ENCODE assay signal across 32 cellular contexts in genomic region chr5:32008746-32009145, GRCh38.
"Had no signal": no experiment of that assay in that cellular context is flagged by ENCODE, and none has a peak within 500 bp of the region (broad histone marks: within the 10 kb centered on the region; RNA-seq: fewer than 3 reads in every experiment).

No MANE protein-coding gene starts in this region.

- H3K4me1 Mint-ChIP-seq: activated CD4-positive, alpha-beta T cell treated with anti-CD3 and anti-CD28 coated beads for 36 hours; activated CD4-positive, alpha-beta T cell treated with anti-CD3 and anti-CD28 coated beads, Interleukin-2, amount 10 ng/mL, durations not matched to agents 24 days and 14 days; activated CD8-positive, alpha-beta memory T cell treated with anti-CD3 and anti-CD28 coated beads, Interleukin-2, amount 10 ng/mL, durations not matched to agents 7 days and 5 days; activated naive CD8-positive, alpha-beta T cell treated with anti-CD3 and anti-CD28 coated beads, Interleukin-2, amount 10 ng/mL, durations not matched to agents 7 days and 5 days; T-helper 17 cell had no signal

- H3K27me3 Mint-ChIP-seq: activated CD4-positive, alpha-beta memory T cell treated with anti-CD3 and anti-CD28 coated beads for 36 hours; activated CD4-positive, alpha-beta T cell treated with anti-CD3 and anti-CD28 coated beads for 36 hours; activated CD4-positive, alpha-beta T cell treated with anti-CD3 and anti-CD28 coated beads, Interleukin-2, amount 10 ng/mL, durations not matched to agents 24 days and 14 days; activated CD8-positive, alpha-beta memory T cell treated with anti-CD3 and anti-CD28 coated beads, Interleukin-2, amount 10 ng/mL, durations not matched to agents 7 days and 5 days; brain; T-helper 17 cell had no signal

- H3K27me3 ChIP-seq: ascending aorta, breast epithelium, cardiac muscle cell, colonic mucosa had no signal

- H3K36me3 Mint-ChIP-seq: activated CD4-positive, alpha-beta memory T cell treated with anti-CD3 and anti-CD28 coated beads for 36 hours; activated CD8-positive, alpha-beta memory T cell treated with anti-CD3 and anti-CD28 coated beads, Interleukin-2, amount 10 ng/mL, durations not matched to agents 7 days and 5 days; activated naive CD4-positive, alpha-beta T cell treated with anti-CD3 and anti-CD28 coated beads, Interleukin-2, amount 50 U/mL, for 72 hours; activated naive CD8-positive, alpha-beta T cell treated with anti-CD3 and anti-CD28 coated beads, Interleukin-2, amount 10 ng/mL, durations not matched to agents 7 days and 5 days; brain had no signal

- H3K9me3 ChIP-seq: ascending aorta, breast epithelium, colonic mucosa had no signal

- DNase-seq: activated CD4-positive, alpha-beta memory T cell treated with anti-CD3 and anti-CD28 coated beads for 36 hours; activated CD4-positive, alpha-beta T cell treated with anti-CD3 and anti-CD28 coated beads for 36 hours; activated CD4-positive, alpha-beta T cell treated with anti-CD3 and anti-CD28 coated beads, Interleukin-2, amount 10 ng/mL, durations not matched to agents 24 days and 14 days; activated CD4-positive, CD25-positive, alpha-beta regulatory T cell; activated CD4-positive, CD25-positive, alpha-beta regulatory T cell treated with anti-CD3 and anti-CD28 coated beads, Interleukin-2, amount 50 U/mL, for 72 hours; activated CD8-positive, alpha-beta memory T cell treated with anti-CD3 and anti-CD28 coated beads, Interleukin-2, amount 10 ng/mL, durations not matched to agents 7 days and 5 days; activated CD8-positive, alpha-beta memory T cell treated with anti-CD3 and anti-CD28 coated beads, Interleukin-2, amount 50 U/mL, for 4 hours; activated CD8-positive, alpha-beta T cell treated with anti-CD3 and anti-CD28 coated beads, Interleukin-2, amount 10 ng/mL, durations not matched to agents 7 days and 5 days; activated effector memory CD4-positive, alpha-beta T cell treated with anti-CD3 and anti-CD28 coated beads, Interleukin-2, amount 50 U/mL, for 16 hours; activated naive CD4-positive, alpha-beta T cell treated with anti-CD3 and anti-CD28 coated beads for 36 hours; activated naive CD8-positive, alpha-beta T cell treated with anti-CD3 and anti-CD28 coated beads, Interleukin-2, amount 10 ng/mL, durations not matched to agents 7 days and 5 days; activated T-cell treated with anti-CD3 and anti-CD28 coated beads, Interleukin-2, amount 50 U/mL, for 1 hour; activated T-cell treated with anti-CD3 and anti-CD28 coated beads, Interleukin-2, amount 50 U/mL, for 48 hours; central memory CD4-positive, alpha-beta T cell; cerebellar nuclear complex; colonic mucosa; effector CD8-positive, alpha-beta T cell; foreskin fibroblast; head of caudate nucleus; T-helper 1 cell; T-helper 17 cell; T1000 had no signal

- H3K27ac Mint-ChIP-seq: activated CD4-positive, alpha-beta memory T cell treated with anti-CD3 and anti-CD28 coated beads for 36 hours; activated CD4-positive, alpha-beta T cell treated with anti-CD3 and anti-CD28 coated beads for 36 hours; activated CD4-positive, alpha-beta T cell treated with anti-CD3 and anti-CD28 coated beads, Interleukin-2, amount 10 ng/mL, durations not matched to agents 24 days and 14 days; activated CD8-positive, alpha-beta memory T cell treated with anti-CD3 and anti-CD28 coated beads, Interleukin-2, amount 10 ng/mL, durations not matched to agents 7 days and 5 days; activated CD8-positive, alpha-beta T cell treated with anti-CD3 and anti-CD28 coated beads, Interleukin-2, amount 10 ng/mL, durations not matched to agents 7 days and 5 days; activated naive CD4-positive, alpha-beta T cell treated with anti-CD3 and anti-CD28 coated beads for 36 hours; activated naive CD4-positive, alpha-beta T cell treated with anti-CD3 and anti-CD28 coated beads, Interleukin-2, amount 50 U/mL, for 72 hours; activated naive CD8-positive, alpha-beta T cell treated with anti-CD3 and anti-CD28 coated beads, Interleukin-2, amount 10 ng/mL, durations not matched to agents 7 days and 5 days; activated T-helper 1 cell treated with anti-CD3 and anti-CD28 coated beads, Interleukin-12 subunit alpha, Interleukin-12 subunit beta, Interleukin-2, Interleukin-4 antibody, amounts not matched to agents 30 ng/mL and 10 ng/mL and 1 ng/mL, durations not matched to agents 14 hours and 24 hours and 36 hours; activated T-helper 2 cell treated with anti-CD3 and anti-CD28 coated beads, Interferon-gamma antibody, Interleukin-2, Interleukin-4, amounts not matched to agents 10 μg/mL and 5 μg/mL and 100 μg/mL, durations not matched to agents 14 hours and 24 hours and 36 hours; brain; T-helper 17 cell; T-helper 2 cell treated with Interferon-gamma antibody and Interleukin-4, amounts not matched to agents 5 μg/mL and 100 μg/mL, for 36 hours had no signal

- H3K27ac ChIP-seq: ascending aorta, breast epithelium, cardiac muscle cell, colonic mucosa, WERI-Rb-1 had no signal

- H3K4me3 Mint-ChIP-seq: activated CD4-positive, alpha-beta memory T cell treated with anti-CD3 and anti-CD28 coated beads for 36 hours; activated CD4-positive, alpha-beta T cell treated with anti-CD3 and anti-CD28 coated beads for 36 hours; activated CD4-positive, alpha-beta T cell treated with anti-CD3 and anti-CD28 coated beads, Interleukin-2, amount 10 ng/mL, durations not matched to agents 24 days and 14 days; activated CD8-positive, alpha-beta memory T cell treated with anti-CD3 and anti-CD28 coated beads, Interleukin-2, amount 10 ng/mL, durations not matched to agents 7 days and 5 days; activated CD8-positive, alpha-beta T cell treated with anti-CD3 and anti-CD28 coated beads, Interleukin-2, amount 10 ng/mL, durations not matched to agents 7 days and 5 days; activated naive CD4-positive, alpha-beta T cell treated with anti-CD3 and anti-CD28 coated beads for 36 hours; activated naive CD8-positive, alpha-beta T cell treated with anti-CD3 and anti-CD28 coated beads, Interleukin-2, amount 10 ng/mL, durations not matched to agents 7 days and 5 days; activated T-helper 1 cell treated with anti-CD3 and anti-CD28 coated beads, Interleukin-12 subunit alpha, Interleukin-12 subunit beta, Interleukin-2, Interleukin-4 antibody, amounts not matched to agents 30 ng/mL and 10 ng/mL and 1 ng/mL, durations not matched to agents 14 hours and 24 hours and 36 hours; brain; T-helper 17 cell; T-helper 2 cell treated with Interferon-gamma antibody and Interleukin-4, amounts not matched to agents 5 μg/mL and 100 μg/mL, for 36 hours had no signal

- H3K9me3 Mint-ChIP-seq: activated CD4-positive, alpha-beta memory T cell treated with anti-CD3 and anti-CD28 coated beads for 36 hours; activated CD4-positive, alpha-beta T cell treated with anti-CD3 and anti-CD28 coated beads, Interleukin-2, amount 10 ng/mL, durations not matched to agents 24 days and 14 days; activated naive CD4-positive, alpha-beta T cell treated with anti-CD3 and anti-CD28 coated beads for 36 hours; activated naive CD4-positive, alpha-beta T cell treated with anti-CD3 and anti-CD28 coated beads, Interleukin-2, amount 50 U/mL, for 72 hours; activated naive CD8-positive, alpha-beta T cell treated with anti-CD3 and anti-CD28 coated beads, Interleukin-2, amount 10 ng/mL, durations not matched to agents 7 days and 5 days; activated T-helper 1 cell treated with anti-CD3 and anti-CD28 coated beads, Interleukin-12 subunit alpha, Interleukin-12 subunit beta, Interleukin-2, Interleukin-4 antibody, amounts not matched to agents 30 ng/mL and 10 ng/mL and 1 ng/mL, durations not matched to agents 14 hours and 24 hours and 36 hours; activated T-helper 2 cell treated with anti-CD3 and anti-CD28 coated beads, Interferon-gamma antibody, Interleukin-2, Interleukin-4, amounts not matched to agents 10 μg/mL and 5 μg/mL and 100 μg/mL, durations not matched to agents 14 hours and 24 hours and 36 hours; T-helper 2 cell treated with Interferon-gamma antibody and Interleukin-4, amounts not matched to agents 5 μg/mL and 100 μg/mL, for 36 hours had no signal

- ATAC-seq: activated CD4-positive, alpha-beta T cell treated with anti-CD3 and anti-CD28 coated beads for 36 hours; activated CD8-positive, alpha-beta memory T cell treated with anti-CD3 and anti-CD28 coated beads, Interleukin-2, amount 10 ng/mL, durations not matched to agents 7 days and 5 days; activated CD8-positive, alpha-beta T cell treated with anti-CD3 and anti-CD28 coated beads, Interleukin-2, amount 10 ng/mL, durations not matched to agents 7 days and 5 days; activated naive CD4-positive, alpha-beta T cell treated with anti-CD3 and anti-CD28 coated beads, Interleukin-2, amount 50 U/mL, for 72 hours; esophagus mucosa; T-helper 17 cell had no signal

- H3K4me1 ChIP-seq: ascending aorta, breast epithelium, colonic mucosa had no signal
